ENCODE assay signal across 28 cellular contexts in genomic region chr1:190564117-190564516, GRCh38.
"Had no signal": no experiment of that assay in that cellular context is flagged by ENCODE, and none has a peak within 500 bp of the region (broad histone marks: within the 10 kb centered on the region; RNA-seq: fewer than 3 reads in every experiment).

No MANE protein-coding gene starts in this region.

- H2AFZ ChIP-seq: hepatocyte had no signal

- H3K27ac ChIP-seq: body of pancreas, epithelial cell of prostate, esophagus squamous epithelium, gastroesophageal sphincter, heart right ventricle, hepatocyte had no signal

- H3K9me3 ChIP-seq: body of pancreas had no signal

- H3K27me3 ChIP-seq: body of pancreas, esophagus squamous epithelium, gastroesophageal sphincter, heart right ventricle, hepatocyte had no signal

- H3K36me3 ChIP-seq: esophagus squamous epithelium, gastroesophageal sphincter, heart right ventricle had no signal

- H3K4me2 ChIP-seq: hepatocyte had no signal

- H3K79me2 ChIP-seq: hepatocyte had no signal

- H3K4me1 ChIP-seq: body of pancreas, esophagus squamous epithelium, gastroesophageal sphincter, heart right ventricle had no signal

- ATAC-seq: activated CD4-positive, alpha-beta T cell treated with anti-CD3 and anti-CD28 coated beads for 36 hours; activated CD8-positive, alpha-beta memory T cell treated with anti-CD3 and anti-CD28 coated beads, Interleukin-2, amount 10 ng/mL, durations not matched to agents 7 days and 5 days; activated CD8-positive, alpha-beta T cell treated with anti-CD3 and anti-CD28 coated beads, Interleukin-2, amount 10 ng/mL, durations not matched to agents 7 days and 5 days; body of pancreas; gastroesophageal sphincter; heart right ventricle; T-helper 17 cell had no signal

- DNase-seq: activated CD4-positive, alpha-beta memory T cell treated with anti-CD3 and anti-CD28 coated beads for 36 hours; activated CD4-positive, alpha-beta T cell treated with anti-CD3 and anti-CD28 coated beads for 36 hours; activated CD4-positive, alpha-beta T cell treated with anti-CD3 and anti-CD28 coated beads, Interleukin-2, amount 10 ng/mL, durations not matched to agents 24 days and 14 days; activated CD4-positive, CD25-positive, alpha-beta regulatory T cell; activated CD4-positive, CD25-positive, alpha-beta regulatory T cell treated with anti-CD3 and anti-CD28 coated beads, Interleukin-2, amount 50 U/mL, for 72 hours; activated CD8-positive, alpha-beta memory T cell treated with anti-CD3 and anti-CD28 coated beads, Interleukin-2, amount 10 ng/mL, durations not matched to agents 7 days and 5 days; activated CD8-positive, alpha-beta memory T cell treated with anti-CD3 and anti-CD28 coated beads, Interleukin-2, amount 50 U/mL, for 4 hours; activated CD8-positive, alpha-beta T cell treated with anti-CD3 and anti-CD28 coated beads, Interleukin-2, amount 10 ng/mL, durations not matched to agents 7 days and 5 days; activated gamma-delta T cell; activated naive CD4-positive, alpha-beta T cell; activated naive CD4-positive, alpha-beta T cell treated with anti-CD3 and anti-CD28 coated beads, Interleukin-2, amount 10 ng/mL, durations not matched to agents 7 days and 5 days; activated T-cell treated with anti-CD3 and anti-CD28 coated beads, Interleukin-2, amount 50 U/mL, for 1 hour; activated T-cell treated with anti-CD3 and anti-CD28 coated beads, Interleukin-2, amount 50 U/mL, for 48 hours; amygdala; aorta; body of pancreas; caudate nucleus; cortex of kidney; dermis blood vessel endothelial cell; effector CD4-positive, alpha-beta T cell; esophagus squamous epithelium; foreskin melanocyte; heart right ventricle; T-helper 17 cell; T1000 had no signal

- H3K4me3 ChIP-seq: body of pancreas, esophagus squamous epithelium, gastroesophageal sphincter, heart right ventricle, hepatocyte had no signal
